In the genomic region with DNA sequence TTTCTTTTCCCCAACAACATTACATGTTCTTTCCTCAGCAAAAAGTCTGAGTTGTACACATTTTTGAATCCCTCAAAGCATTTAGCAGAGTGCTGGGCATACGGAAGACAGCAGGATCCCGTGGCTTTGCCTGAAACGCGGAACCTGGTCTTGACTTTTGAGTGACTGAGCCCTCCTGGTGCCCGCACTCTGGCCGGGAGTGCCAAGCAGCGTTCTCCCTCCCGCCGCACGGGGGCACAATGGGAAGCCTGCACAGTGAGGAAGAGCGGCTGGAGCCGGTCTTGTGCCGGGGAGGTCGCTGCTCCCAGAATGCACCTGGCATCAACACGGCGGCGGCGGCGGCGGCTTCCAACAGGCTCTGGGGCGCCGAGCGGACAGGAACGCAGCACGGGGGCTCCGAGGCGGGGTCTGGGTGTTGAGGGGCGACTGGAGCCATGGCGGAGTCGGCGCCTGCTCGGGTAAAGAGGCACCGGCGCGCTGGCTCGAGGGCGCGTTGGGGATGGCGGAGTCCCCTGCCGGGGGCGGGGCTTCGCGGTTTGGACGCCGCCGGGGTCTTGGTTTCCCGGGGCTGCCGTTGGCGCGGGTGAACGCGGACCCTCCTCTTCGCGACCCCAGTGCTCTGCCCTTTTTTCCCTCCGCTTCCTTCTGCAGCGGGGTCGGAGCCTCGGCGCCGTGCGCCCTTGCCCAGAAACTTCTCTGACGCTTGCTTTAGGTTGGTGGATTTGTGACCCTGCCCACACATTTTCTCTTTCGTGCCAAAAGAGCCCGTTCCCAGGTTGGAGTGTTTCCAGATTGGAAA, we compare ENCODE assay signal across 8 cellular contexts. TPM values are rescaled to one million over a fixed set of nuclear protein-coding genes. Genes with fewer than 3 reads are reported as not detected.
A peak's percentile ranks its signal among the peaks of the same experiment; 100 is the strongest.
DNase-seq lines count a peak whose midpoint lies in the region; ATAC-seq and TF ChIP-seq lines count a peak whose summit lies in the region.

A gene (plus strand): TSS at position 307 of the 799 bp plus-strand sequence. CDS start 128 bp downstream, at position 435.

- peak; percentile 95 for TF ChIP-seq CTCF in lung (IDR thresholded peaks at IDR 0.05; ENCODE audit: control extremely low read depth, extremely low read depth)

- H3K9me3 Mint-ChIP-seq in CD4-positive, alpha-beta memory T cell: peaks cover 0 to 9% (median 0%) of the 10 kb centered on the region in 8 donors

- peak; percentile 99 for ATAC-seq in GM19438 (IDR thresholded peaks at IDR 0.05; ENCODE audit: low read depth, unreplicated experiment)
- ATAC-seq in HG03571 (IDR thresholded peaks at IDR 0.05; ENCODE audit: unreplicated experiment): peak; percentile 100
- peak; percentile 100 for ATAC-seq in lung (ENCODE audit: insufficient read depth, low FRiP score)

- peak within 1 kb of the TSS; percentile 67 for H3K27ac ChIP-seq in CD4-positive, alpha-beta memory T cell (ENCODE audit: low read depth, low read length)
- H3K27ac ChIP-seq in duodenal mucosa (ENCODE audit: low read depth, low read length) (peak within 1 kb of the TSS; percentile 31), lung (ENCODE audit: low read depth in 1 of 2, low read length in 1 of 2) (peak within 1 kb of the TSS; percentile 36 to 79)

- no peaks in the 10 kb centered on the region for H3K27me3 ChIP-seq in CD4-positive, alpha-beta memory T cell (ENCODE audit: insufficient read depth, low read length)
- no peaks in the 10 kb centered on the region for H3K27me3 ChIP-seq in duodenal mucosa (ENCODE audit: control insufficient read depth in 1 of 2, insufficient read depth in 2 of 2, low read length in 2 of 2)
- H3K27me3 ChIP-seq in lung (ENCODE audit: control insufficient read depth, insufficient read depth): no peaks in the 10 kb centered on the region

- DNase-seq in CD4-positive, alpha-beta memory T cell: peak; percentile 82 to 88 (median 85)
- DNase-seq in NCI-H82 (lab: John Stamatoyannopoulos, UW) (peak; percentile 93), lung (ENCODE audit: low spot score) (peak; percentile 92)
- DNase-seq in activated CD4-positive, alpha-beta T cell treated with anti-CD3 and anti-CD28 coated beads, Interleukin-2, amount 50 U/mL, for 48 hours: peak; percentile 91 to 93
- DNase-seq in stimulated activated CD4-positive, alpha-beta T cell treated with anti-CD3 and anti-CD28 coated beads, TNF-alpha, amount 100 ng/mL, for 4 hours (ENCODE audit: low read depth in 3 of 3): peak; percentile 78 to 82 (median 81)

- CTCF ChIA-PET in CD4-positive, alpha-beta memory T cell (lab: Charles Lee; ENCODE audit: partially characterized antibody): interaction anchor here (0.9 to 2.5 kb wide), 5 partner anchors 20 to 256 kb away, joined by 3 to 13 read pairs (median 4); a partner anchor contains a TSS

- H3K9me3 ChIP-seq in CD4-positive, alpha-beta memory T cell (ENCODE audit: control insufficient read depth in 1 of 2, low read length in 2 of 2): no peaks in the 10 kb centered on the region
- H3K9me3 ChIP-seq in duodenal mucosa (ENCODE audit: control insufficient read depth in 1 of 2, low read length in 2 of 2) (no peaks in the 10 kb centered on the region), lung (ENCODE audit: control insufficient read depth in 2 of 2, insufficient read depth in 1 of 2, low read length in 1 of 2) (no peaks in the 10 kb centered on the region)

- intact Hi-C loops in CD4-positive, alpha-beta memory T cell (cut with micrococcal nuclease): loop anchor here (1.0 to 5.0 kb wide), 9 partner anchors 23 to 258 kb away; a partner anchor contains a TSS

- peak within 1 kb of the TSS; percentile 91 to 94 (median 92) for H3K4me3 Mint-ChIP-seq in CD4-positive, alpha-beta memory T cell

- H3K36me3 ChIP-seq in CD4-positive, alpha-beta memory T cell (ENCODE audit: insufficient read depth, low read length): no peaks in the 10 kb centered on the region
- H3K36me3 ChIP-seq in duodenal mucosa (ENCODE audit: control insufficient read depth in 1 of 2, insufficient read depth in 2 of 2, low read length in 2 of 2) (no peaks in the 10 kb centered on the region), lung (ENCODE audit: control insufficient read depth in 2 of 2, insufficient read depth in 2 of 2, low read length in 2 of 2) (no peaks in the 10 kb centered on the region)

- H3K4me1 Mint-ChIP-seq in CD4-positive, alpha-beta memory T cell: peaks cover 20 to 39% (median 32%) of the 10 kb centered on the region in 4 donors

- peaks cover 2 to 5% of the 10 kb centered on the region in 2 donors for H3K27me3 Mint-ChIP-seq in CD4-positive, alpha-beta memory T cell

- peak within 1 kb of the TSS; percentile 89 to 98 for H3K4me3 ChIP-seq in CD4-positive, alpha-beta memory T cell (ENCODE audit: low read length in 2 of 2)
- H3K4me3 ChIP-seq in duodenal mucosa (ENCODE audit: low read depth in 1 of 2, low read length in 2 of 2) (peak within 1 kb of the TSS; percentile 84 to 100), lung (peak within 1 kb of the TSS; percentile 98)

- 0% methylated on average over 55 to 64 of the region's 64 CpGs for WGBS in lung, 2 donors

- peak within 1 kb of the TSS; percentile 79 to 93 (median 90) for H3K27ac Mint-ChIP-seq in CD4-positive, alpha-beta memory T cell

- POLR2A ChIA-PET in CD4-positive, alpha-beta memory T cell (lab: Charles Lee; ENCODE audit: partially characterized antibody): interaction anchor here (1.4 to 2.4 kb wide), 2 partner anchors 22 to 184 kb away, joined by 3 to 13 read pairs; a partner anchor contains a TSS

- peak within 1 kb of the TSS; percentile 64 to 96 for H3K9ac ChIP-seq in duodenal mucosa (ENCODE audit: low read depth in 1 of 2, low read length in 2 of 2)

- peaks cover 26% of the 10 kb centered on the region for H3K4me1 ChIP-seq in CD4-positive, alpha-beta memory T cell (ENCODE audit: insufficient read depth, low read length)
- H3K4me1 ChIP-seq in duodenal mucosa (ENCODE audit: control insufficient read depth in 1 of 2, insufficient read depth in 2 of 2, low read length in 2 of 2): peaks cover 16 to 20% of the 10 kb centered on the region in 2 donors
- H3K4me1 ChIP-seq in lung (ENCODE audit: control insufficient read depth in 2 of 2, insufficient read depth in 2 of 2, low read length in 2 of 2): peaks cover 3 to 8% of the 10 kb centered on the region in 2 donors

- peaks cover 5 to 6% of the 10 kb centered on the region in 2 donors for H3K36me3 Mint-ChIP-seq in CD4-positive, alpha-beta memory T cell

RNA-seq across cellular contexts. Expression of the gene that starts here (rescaled TPM):
- 10 to 100 TPM; 21.5 to 24.0 TPM for total RNA-seq in CD4-positive, alpha-beta memory T cell
- 1 to 10 TPM; 4.5 to 9.3 TPM for polyA plus RNA-seq in CD4-positive, alpha-beta memory T cell
- 10 to 100 TPM; 10.0 to 10.2 TPM for total RNA-seq in lung
- 1 to 10 TPM; 5.7 to 7.0 TPM for polyA plus RNA-seq in lung

Comparison
In these comparisons a context has a peak if more than half of its experiments do, and no peak if none do; other contexts are left out.
1. Peak in every context shown above with its lines: DNase-seq, ATAC-seq, H3K4me3 ChIP-seq and H3K27ac ChIP-seq.